Comparison of ENCODE assay signal across 15 cellular contexts in the genomic region with DNA sequence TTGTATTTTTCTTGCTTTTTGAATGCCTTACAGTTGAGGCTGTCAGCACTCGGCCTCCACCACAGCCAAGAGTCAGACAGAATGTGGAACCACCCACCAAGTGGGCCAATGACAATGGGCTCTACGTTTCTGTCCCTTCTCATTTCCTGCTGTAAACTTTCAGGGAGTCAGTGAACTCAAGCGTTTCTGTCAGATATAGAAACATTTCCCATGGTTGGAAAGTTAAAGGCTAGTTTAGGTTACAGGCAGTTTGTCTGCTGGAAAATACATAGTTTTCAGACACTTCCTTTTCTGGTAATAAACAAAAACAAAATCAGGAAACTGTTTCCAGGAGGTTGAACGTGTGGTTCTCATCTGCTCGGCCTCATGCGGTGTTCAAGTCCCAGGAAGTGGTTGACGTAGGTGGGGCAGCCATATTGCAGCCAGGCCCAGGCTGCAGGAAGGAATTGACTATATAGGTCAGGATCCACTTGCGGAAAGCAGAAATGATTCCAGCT.
A peak's percentile ranks its signal among the peaks of the same experiment; 100 is the strongest.
DNase-seq lines count a peak whose midpoint lies in the region; ATAC-seq lines count a peak whose summit lies in the region.
"Had no signal": no experiment of that assay in that cellular context is flagged by ENCODE, and none has a peak within 500 bp of the region (broad histone marks: within the 10 kb centered on the region; RNA-seq: fewer than 3 reads in every experiment).

No MANE protein-coding gene starts in this region.

- H3K27ac ChIP-seq in KOPT-K1 (ENCODE audit: low read depth, low read length, poor library complexity, severe bottlenecking): peak overlapping the region; percentile 81
- H3K27ac ChIP-seq: C4-2B, hepatocyte, sigmoid colon had no signal

- DNase-seq in CD1c-positive myeloid dendritic cell (ENCODE audit: extremely low spot score) (peak; percentile 77), naive B cell (peak; percentile 24), NCI-H2196 (lab: John Stamatoyannopoulos, UW; ENCODE audit: unreplicated experiment) (no peak), NCI-H146 (lab: John Stamatoyannopoulos, UW) (no peak)
- DNase-seq: amniotic stem cell; effector CD8-positive, alpha-beta T cell; NCI-H2081; sigmoid colon had no signal

- peak overlapping the region; percentile 11 for H3K4me3 Mint-ChIP-seq in activated naive CD4-positive, alpha-beta T cell treated with anti-CD3 and anti-CD28 coated beads, Interleukin-2, amount 50 U/mL, for 24 hours
- H3K4me3 Mint-ChIP-seq in naive B cell: peak overlapping the region in 3 of 8 donors; percentile 22 to 81 (median 49)
- H3K4me3 Mint-ChIP-seq: mesothelial cell of epicardium had no signal

- no peaks in the 10 kb centered on the region for H3K36me3 ChIP-seq in KOPT-K1 (ENCODE audit: insufficient read depth, low read length)
- H3K36me3 ChIP-seq: sigmoid colon had no signal

- no peaks in the 10 kb centered on the region for H3K27me3 Mint-ChIP-seq in activated naive CD4-positive, alpha-beta T cell treated with anti-CD3 and anti-CD28 coated beads, Interleukin-2, amount 50 U/mL, for 24 hours
- H3K27me3 Mint-ChIP-seq in naive B cell: no peaks in the 10 kb centered on the region

- H3K9me3 ChIP-seq in KOPT-K1 (ENCODE audit: insufficient read depth, low read length, poor library complexity, severe bottlenecking): peaks cover 13% of the 10 kb centered on the region
- H3K9me3 ChIP-seq: sigmoid colon had no signal

- no peaks in the 10 kb centered on the region for H3K9me3 Mint-ChIP-seq in activated naive CD4-positive, alpha-beta T cell treated with anti-CD3 and anti-CD28 coated beads, Interleukin-2, amount 50 U/mL, for 24 hours
- peaks cover 0 to 7% (median 5%) of the 10 kb centered on the region in 7 donors for H3K9me3 Mint-ChIP-seq in naive B cell

- H3K27ac Mint-ChIP-seq in activated naive CD4-positive, alpha-beta T cell treated with anti-CD3 and anti-CD28 coated beads, Interleukin-2, amount 50 U/mL, for 24 hours: peak overlapping the region; percentile 60
- peak overlapping the region in 5 of 6 donors; percentile 22 to 88 (median 80) for H3K27ac Mint-ChIP-seq in naive B cell
- H3K27ac Mint-ChIP-seq: mesothelial cell of epicardium had no signal

- ATAC-seq in naive B cell (ENCODE audit: low read depth in 2 of 2): peak; percentile 37 to 74
- ATAC-seq in GM21526 (IDR thresholded peaks at IDR 0.05; ENCODE audit: low FRiP score, unreplicated experiment): no peak
- no peak for ATAC-seq in HG03520 (IDR thresholded peaks at IDR 0.05; ENCODE audit: unreplicated experiment)

- peaks cover 2% of the 10 kb centered on the region for H3K36me3 Mint-ChIP-seq in activated naive CD4-positive, alpha-beta T cell treated with anti-CD3 and anti-CD28 coated beads, Interleukin-2, amount 50 U/mL, for 24 hours
- peaks cover 15 to 26% of the 10 kb centered on the region in 2 donors for H3K36me3 Mint-ChIP-seq in naive B cell
- H3K36me3 Mint-ChIP-seq: mesothelial cell of epicardium had no signal

- peaks cover 92% of the 10 kb centered on the region for H3K4me1 Mint-ChIP-seq in activated naive CD4-positive, alpha-beta T cell treated with anti-CD3 and anti-CD28 coated beads, Interleukin-2, amount 50 U/mL, for 24 hours
- peaks cover 51 to 70% (median 53%) of the 10 kb centered on the region in 3 donors for H3K4me1 Mint-ChIP-seq in naive B cell
- H3K4me1 Mint-ChIP-seq: mesothelial cell of epicardium had no signal

Comparison
In these comparisons a context has a peak if more than half of its experiments do, and no peak if none do; other contexts are left out.
1. DNase-seq: peak in CD1c-positive myeloid dendritic cell (single experiment) and naive B cell (single experiment); none in NCI-H2196 (single experiment) and NCI-H146 (single experiment).
2. ATAC-seq: peak in naive B cell (2 of 2); none in GM21526 (single experiment) and HG03520 (single experiment).